ENCODE assay signal across 11 cellular contexts in the genomic region with DNA sequence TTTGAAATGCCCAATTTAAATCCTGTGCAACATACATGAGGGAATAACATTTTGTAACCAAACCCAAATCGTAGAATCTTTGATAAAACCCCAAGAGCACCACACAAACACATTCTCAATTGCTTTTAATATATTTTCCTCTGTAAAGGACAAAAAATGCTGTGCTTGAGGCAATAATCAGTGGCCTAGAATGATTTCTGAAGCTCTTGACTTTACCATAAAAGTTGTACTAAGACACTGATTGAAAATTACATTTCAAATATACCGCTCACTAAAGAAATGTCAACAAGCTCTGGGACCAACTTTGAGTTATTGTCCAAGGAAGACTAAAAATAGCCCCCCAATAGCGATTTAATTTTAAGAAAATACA. TPM values are rescaled to one million over a fixed set of nuclear protein-coding genes. Genes with fewer than 3 reads are reported as not detected.
DNase-seq lines count a peak whose midpoint lies in the region; ATAC-seq, FAIRE-seq and TF ChIP-seq lines count a peak whose summit lies in the region.
"Had no signal": no experiment of that assay in that cellular context is flagged by ENCODE, and none has a peak within 500 bp of the region (broad histone marks: within the 10 kb centered on the region; RNA-seq: fewer than 3 reads in every experiment).

No MANE protein-coding gene starts in this region.

- no peaks in the 10 kb centered on the region for H3K27me3 Mint-ChIP-seq in CD8-positive, alpha-beta T cell (ENCODE audit: low read depth)
- H3K27me3 Mint-ChIP-seq in activated naive CD8-positive, alpha-beta T cell treated with anti-CD3 and anti-CD28 coated beads for 36 hours = peaks cover 13% of the 10 kb centered on the region
- peaks cover 13 to 18% of the 10 kb centered on the region in 2 donors for H3K27me3 Mint-ChIP-seq in natural killer cell (ENCODE audit: low read depth in 2 of 2)

- no peak for TF ChIP-seq CTCF in CD8-positive, alpha-beta T cell (IDR thresholded peaks at IDR 0.05)
- TF ChIP-seq CTCF in HEK293 (tag by site-specific recombination; IDR thresholded peaks at IDR 0.05) = no peak
- TF ChIP-seq CTCF in natural killer cell (IDR thresholded peaks at IDR 0.05) = no peak
- no peak for TF ChIP-seq CTCF in lower leg skin (IDR thresholded peaks at IDR 0.05)

- no peaks in the 10 kb centered on the region for H3K36me3 ChIP-seq in CD8-positive, alpha-beta T cell (ENCODE audit: insufficient read depth, low read length)
- no peaks in the 10 kb centered on the region for H3K36me3 ChIP-seq in HEK293 (ENCODE audit: control insufficient read depth in 2 of 2, insufficient read depth in 1 of 2, low read length in 2 of 2)

- no peaks in the 10 kb centered on the region for H3K27me3 ChIP-seq in CD8-positive, alpha-beta T cell (ENCODE audit: insufficient read depth, low read length)

- H3K9me3 ChIP-seq in CD8-positive, alpha-beta T cell (ENCODE audit: low read length) = no peaks in the 10 kb centered on the region
- H3K9me3 ChIP-seq in HEK293 (ENCODE audit: control insufficient read depth, insufficient read depth, low read depth, low read length) = no peaks in the 10 kb centered on the region

- intact Hi-C loops in CD8-positive, alpha-beta T cell (cut with DNase I, micrococcal nuclease) = loop anchor here (5.0 to 10.0 kb wide), 2 partner anchors 229 to 624 kb away; a partner anchor contains a TSS
- intact Hi-C loops in natural killer cell (cut with micrococcal nuclease) = no loop called here
- intact Hi-C loops in posterior vena cava (cut with DNase I) = no loop called here
- intact Hi-C loops in lower leg skin (cut with DNase I; ENCODE audit: low total_unique reads) = no loop called here

- no peak overlapping the region for H3K27ac Mint-ChIP-seq in CD8-positive, alpha-beta T cell
- no peak overlapping the region for H3K27ac Mint-ChIP-seq in activated naive CD8-positive, alpha-beta T cell treated with anti-CD3 and anti-CD28 coated beads for 36 hours
- peak overlapping the region; percentile 34 to 76 for H3K27ac Mint-ChIP-seq in natural killer cell
- H3K27ac Mint-ChIP-seq: dendritic cell treated with granulocyte-macrophage colony-stimulating factor and Interleukin-4, amounts not matched to agents 40 ng/mL and 50 ng/mL, for 4 days had no signal

- peaks cover 22% of the 10 kb centered on the region for H3K4me1 Mint-ChIP-seq in CD8-positive, alpha-beta T cell (ENCODE audit: low read depth)
- peaks cover 23% of the 10 kb centered on the region for H3K4me1 Mint-ChIP-seq in activated naive CD8-positive, alpha-beta T cell treated with anti-CD3 and anti-CD28 coated beads for 36 hours
- peaks cover 0 to 12% of the 10 kb centered on the region in 2 donors for H3K4me1 Mint-ChIP-seq in natural killer cell

- peaks cover 9% of the 10 kb centered on the region for H3K4me1 ChIP-seq in CD8-positive, alpha-beta T cell (ENCODE audit: insufficient read depth, low read length)
- peaks cover 16% of the 10 kb centered on the region for H3K4me1 ChIP-seq in HEK293 (ENCODE audit: control insufficient read depth, insufficient read depth, low read length)

- no peak overlapping the region for H3K4me3 ChIP-seq in CD8-positive, alpha-beta T cell (ENCODE audit: low read depth, low read length)
- H3K4me3 ChIP-seq in HEK293 (ENCODE audit: low read depth, low read length) (peak overlapping the region; percentile 81), lower leg skin (ENCODE audit: low read depth, poor library complexity, severe bottlenecking) (no peak overlapping the region)

- 46 to 49% methylated on average over 3 of the region's 3 CpGs for WGBS in lower leg skin, 2 donors

- no peak for DNase-seq in CD8-positive, alpha-beta T cell
- DNase-seq in activated naive CD8-positive, alpha-beta T cell treated with anti-CD3 and anti-CD28 coated beads for 36 hours = no peak
- DNase-seq in natural killer cell = no peak
- no peak for DNase-seq in urothelium cell line (ENCODE audit: low spot score)
- no peak for DNase-seq in ecto neural progenitor cell (ENCODE audit: low spot score)
- no peak for DNase-seq in posterior vena cava (ENCODE audit: low spot score)
- no peak for DNase-seq in lower leg skin (ENCODE audit: low spot score in 2 of 2)
- DNase-seq: stimulated activated CD4-positive, alpha-beta T cell treated with anti-CD3 and anti-CD28 coated beads, Interleukin-1b, Interleukin-23, amount 100 ng/mL, for 48 hours had no signal

- CTCF ChIA-PET in CD8-positive, alpha-beta T cell (lab: Charles Lee) = no interaction called here
- CTCF ChIA-PET in HEK293 (lab: Yijun Ruan, JAX) = no interaction called here

- H3K36me3 Mint-ChIP-seq in CD8-positive, alpha-beta T cell = peaks cover 4% of the 10 kb centered on the region
- peaks cover 2% of the 10 kb centered on the region for H3K36me3 Mint-ChIP-seq in activated naive CD8-positive, alpha-beta T cell treated with anti-CD3 and anti-CD28 coated beads for 36 hours
- H3K36me3 Mint-ChIP-seq in natural killer cell = no peaks in the 10 kb centered on the region

- peak overlapping the region; percentile 93 for H3K4me3 Mint-ChIP-seq in CD8-positive, alpha-beta T cell
- peak overlapping the region; percentile 89 for H3K4me3 Mint-ChIP-seq in activated naive CD8-positive, alpha-beta T cell treated with anti-CD3 and anti-CD28 coated beads for 36 hours
- H3K4me3 Mint-ChIP-seq in natural killer cell = peak overlapping the region; percentile 83

- H3K27ac ChIP-seq in CD8-positive, alpha-beta T cell (ENCODE audit: low read depth, low read length) = no peak overlapping the region
- H3K27ac ChIP-seq in HEK293 (ENCODE audit: extremely low read depth, low read depth, low read length) = no peak overlapping the region

- H3K9me3 Mint-ChIP-seq in CD8-positive, alpha-beta T cell = no peaks in the 10 kb centered on the region
- H3K9me3 Mint-ChIP-seq in activated naive CD8-positive, alpha-beta T cell treated with anti-CD3 and anti-CD28 coated beads for 36 hours = peaks cover 3% of the 10 kb centered on the region
- no peaks in the 10 kb centered on the region for H3K9me3 Mint-ChIP-seq in natural killer cell

- POLR2A ChIA-PET in CD8-positive, alpha-beta T cell (lab: Charles Lee) = interaction anchor here (1.1 kb wide), 1 partner anchor 33 kb away, joined by 4 read pairs; a partner anchor contains a TSS
- POLR2A ChIA-PET in HEK293 (lab: Yijun Ruan, JAX) = no interaction called here

- no peak for FAIRE-seq in urothelium cell line (lab: Jason Lieb, UNC)

- no peak for TF ChIP-seq POLR2A in lower leg skin (IDR thresholded peaks at IDR 0.05)

- no peak for ATAC-seq in CD8-positive, alpha-beta T cell
- no peak for ATAC-seq in natural killer cell
- ATAC-seq: Panc1 had no signal

TF ChIP-seq in HEK293, 187 proteins besides CTCF, POLR2A, EP300 and RAD21:
- TF ChIP-seq ZNF335 (tag by site-specific recombination; conservative IDR thresholded peaks at IDR 0.05) (no peak), ZNF585B (tag by site-specific recombination; IDR thresholded peaks at IDR 0.05) (peak; percentile 49)

RNA-seq across cellular contexts. Expression of a gene that starts 1.5 kb away (rescaled TPM):
- total RNA-seq in CD8-positive, alpha-beta T cell = 1 to 10 TPM; 2.5 to 3.5 TPM
- 1 to 10 TPM; 3.0 to 3.3 TPM for total RNA-seq in activated naive CD8-positive, alpha-beta T cell treated with anti-CD3 and anti-CD28 coated beads for 36 hours
- total RNA-seq in natural killer cell (1 to 10 TPM in 2 of 3 donors, under 1 TPM in 1; 0.68 to 1.3 (median 1.0) TPM), posterior vena cava (1 to 10 TPM; 1.1 to 1.4 TPM), lower leg skin (under 1 TPM; 0.17 to 0.62 (median 0.56) TPM)

RNA-seq across cellular contexts. Expression of a gene that starts 33.2 kb away (rescaled TPM):
- 1 to 10 TPM; 1.3 to 1.9 TPM for total RNA-seq in CD8-positive, alpha-beta T cell
- 1 to 10 TPM; 4.8 to 6.4 TPM for total RNA-seq in activated naive CD8-positive, alpha-beta T cell treated with anti-CD3 and anti-CD28 coated beads for 36 hours
- 1 to 10 TPM; 1.3 to 2.4 (median 1.9) TPM for total RNA-seq in natural killer cell
- 10 to 100 TPM; 17.0 to 26.8 TPM for total RNA-seq in posterior vena cava
- total RNA-seq in lower leg skin = 10 to 100 TPM; 11.6 to 18.6 (median 17.9) TPM

Comparison
In these comparisons a context has a peak if more than half of its experiments do, and no peak if none do; other contexts are left out.
1. H3K27ac Mint-ChIP-seq: peak in natural killer cell (2 of 2); none in CD8-positive, alpha-beta T cell (single experiment) and activated naive CD8-positive, alpha-beta T cell treated with anti-CD3 and anti-CD28 coated beads for 36 hours (single experiment).
2. intact Hi-C loops: an anchor here in CD8-positive, alpha-beta T cell (5.0 to 10.0 kb wide); none called in natural killer cell, posterior vena cava and lower leg skin.
3. Peak in every context shown above with its lines, with median percentiles within 50 percentile points of each other: H3K4me3 Mint-ChIP-seq.